8 cellular contexts compared by ENCODE assay signal in genomic region chr1:101136739-101137138, GRCh38.
DNase-seq lines count a peak whose midpoint lies in the region; ATAC-seq and TF ChIP-seq lines count a peak whose summit lies in the region.

No MANE protein-coding gene starts in this region.

- H3K4me1 ChIP-seq in mesenchymal stem cell (ENCODE audit: control insufficient read depth, insufficient read depth, low read depth, low read length) (no peaks in the 10 kb centered on the region), ascending aorta (peaks cover 0 to 9% of the 10 kb centered on the region in 2 donors)

- no peaks in the 10 kb centered on the region for H3K79me1 ChIP-seq in mesenchymal stem cell (replicated peaks; ENCODE audit: low read length, poor library complexity, severe bottlenecking)

- peaks cover 0 to 19% of the 10 kb centered on the region in 2 experiments for H3K27me3 ChIP-seq in mesenchymal stem cell (ENCODE audit: control insufficient read depth in 1 of 2, insufficient read depth in 1 of 2, low read length in 2 of 2)
- no peaks in the 10 kb centered on the region for H3K27me3 ChIP-seq in ascending aorta

- no CpG with 5 or more reads among the region's 1 CpG for WGBS in mesenchymal stem cell

- no peaks in the 10 kb centered on the region for H3K36me3 ChIP-seq in mesenchymal stem cell (ENCODE audit: control insufficient read depth in 1 of 2, insufficient read depth in 2 of 2, low read depth in 1 of 2, low read length in 2 of 2)
- no peaks in the 10 kb centered on the region for H3K36me3 ChIP-seq in ascending aorta

- no peaks in the 10 kb centered on the region for H3K36me3 Mint-ChIP-seq in activated T-cell treated with anti-CD3 and anti-CD28 coated beads, Interleukin-2, amount 50 U/mL, for 72 hours (ENCODE audit: insufficient read depth in 2 of 2)

- no peak overlapping the region for H2BK15ac ChIP-seq in mesenchymal stem cell (ENCODE audit: low read depth, poor library complexity, severe bottlenecking)

- no peak overlapping the region; the same call in 1 of the 2 replicates for H3K4me3 ChIP-seq in AG10803 (ENCODE audit: low read length)
- H3K4me3 ChIP-seq in mesenchymal stem cell (ENCODE audit: insufficient read depth in 1 of 2, low read depth in 1 of 2, low read length in 2 of 2): no peak overlapping the region
- H3K4me3 ChIP-seq in ascending aorta: no peak overlapping the region

- H2AK5ac ChIP-seq in mesenchymal stem cell (ENCODE audit: low read length, severe bottlenecking): no peak overlapping the region

- TF ChIP-seq CTCF in AG10803 (conservative IDR thresholded peaks at IDR 0.05; ENCODE audit: low read length): peak; percentile 35; the same call in 1 of the 2 replicates
- TF ChIP-seq CTCF in ascending aorta (IDR thresholded peaks at IDR 0.05): peak in 1 of 3 experiments; percentile 50

- peaks cover 71% of the 10 kb centered on the region for H3K4me1 Mint-ChIP-seq in activated T-cell treated with anti-CD3 and anti-CD28 coated beads, Interleukin-2, amount 50 U/mL, for 72 hours (ENCODE audit: low read depth)

- no peak overlapping the region for H2BK120ac ChIP-seq in mesenchymal stem cell (ENCODE audit: low read depth, low read length)

- H3K27me3 Mint-ChIP-seq in activated T-cell treated with anti-CD3 and anti-CD28 coated beads, Interleukin-2, amount 50 U/mL, for 72 hours (ENCODE audit: low read depth): no peaks in the 10 kb centered on the region

- H3K9me3 Mint-ChIP-seq in activated T-cell treated with anti-CD3 and anti-CD28 coated beads, Interleukin-2, amount 50 U/mL, for 72 hours: no peaks in the 10 kb centered on the region

- no peak overlapping the region for H3K9ac ChIP-seq in mesenchymal stem cell (ENCODE audit: low read length)

- H2BK12ac ChIP-seq in mesenchymal stem cell (ENCODE audit: low read length in 2 of 2): no peak overlapping the region

- DNase-seq in AG10803 (ENCODE audit: low read depth) (peak; percentile 30), mesenchymal stem cell (peak; percentile 28), SHP77 (lab: John Stamatoyannopoulos, UW) (no peak), ascending aorta (ENCODE audit: low spot score in 2 of 2) (no peak), SW480 (ENCODE audit: low spot score) (no peak)
- peak; percentile 29 to 37 for DNase-seq in activated T-cell treated with anti-CD3 and anti-CD28 coated beads, Interleukin-2, amount 50 U/mL, for 72 hours

- peak; percentile 62 for ATAC-seq in GM18873 (IDR thresholded peaks at IDR 0.05; ENCODE audit: low FRiP score, unreplicated experiment)
- peak; percentile 62 for ATAC-seq in HG03159 (IDR thresholded peaks at IDR 0.05; ENCODE audit: unreplicated experiment)
- ATAC-seq in activated T-cell treated with anti-CD3 and anti-CD28 coated beads, Interleukin-2, amount 50 U/mL, for 72 hours (replicated peaks in 1 of 2): peak; percentile 81 to 84

- no peak overlapping the region for H2AFZ ChIP-seq in mesenchymal stem cell (ENCODE audit: low read depth, low read length)

- no peak overlapping the region for H3K18ac ChIP-seq in mesenchymal stem cell (ENCODE audit: low read depth in 1 of 2, low read length in 2 of 2)

- intact Hi-C loops in ascending aorta (cut with DNase I): loop anchor here (1.0 to 5.0 kb wide), 3 partner anchors 102 to 152 kb away; partner anchors contain the start of gene DPH5

- H3K9me3 ChIP-seq in mesenchymal stem cell (ENCODE audit: control insufficient read depth, low read length) (no peaks in the 10 kb centered on the region), ascending aorta (no peaks in the 10 kb centered on the region)

- H2BK5ac ChIP-seq in mesenchymal stem cell (ENCODE audit: low read depth, low read length, poor library complexity, severe bottlenecking): no peak overlapping the region

- peak overlapping the region; percentile 89 for H3K27ac Mint-ChIP-seq in activated T-cell treated with anti-CD3 and anti-CD28 coated beads, Interleukin-2, amount 50 U/mL, for 72 hours

- peak overlapping the region; percentile 74 to 82 for H3K4me3 Mint-ChIP-seq in activated T-cell treated with anti-CD3 and anti-CD28 coated beads, Interleukin-2, amount 50 U/mL, for 72 hours

- no peak overlapping the region for H3K4ac ChIP-seq in mesenchymal stem cell (ENCODE audit: low read depth in 1 of 2, low read length in 2 of 2)

- no peak overlapping the region for H3K23ac ChIP-seq in mesenchymal stem cell (ENCODE audit: low read length in 2 of 2)

- no peak overlapping the region for H3K4me2 ChIP-seq in mesenchymal stem cell (ENCODE audit: low read length, poor library complexity, severe bottlenecking)

- no peak overlapping the region for H4K8ac ChIP-seq in mesenchymal stem cell (ENCODE audit: low read length)

- no peak overlapping the region for H4K91ac ChIP-seq in mesenchymal stem cell (ENCODE audit: low read length)

- H3K14ac ChIP-seq in mesenchymal stem cell (ENCODE audit: low read length in 2 of 2): no peak overlapping the region

- H3K27ac ChIP-seq in mesenchymal stem cell (ENCODE audit: low read length, poor library complexity, severe bottlenecking) (peak overlapping the region; percentile 28), ascending aorta (no peak overlapping the region)

Comparison
In these comparisons a context has a peak if more than half of its experiments do, and no peak if none do; other contexts are left out.
1. DNase-seq: peak in AG10803 (single experiment), activated T-cell treated with anti-CD3 and anti-CD28 coated beads, Interleukin-2, amount 50 U/mL, for 72 hours (2 of 2) and mesenchymal stem cell (single experiment); none in SHP77 (0 of 2), ascending aorta (0 of 2) and SW480 (single experiment).
2. Peak in every context shown above with its lines, with median percentiles within 50 percentile points of each other: ATAC-seq.